18 cellular contexts compared by ENCODE assay signal in genomic region chr9:12815895-12816294, GRCh38. TPM values are rescaled to one million over a fixed set of nuclear protein-coding genes. Genes with fewer than 3 reads are reported as not detected.
DNase-seq lines count a peak whose midpoint lies in the region; ATAC-seq and TF ChIP-seq lines count a peak whose summit lies in the region.
"Had no signal": no experiment of that assay in that cellular context is flagged by ENCODE, and none has a peak within 500 bp of the region (broad histone marks: within the 10 kb centered on the region; RNA-seq: fewer than 3 reads in every experiment).

No MANE protein-coding gene starts in this region.

- no peaks in the 10 kb centered on the region for H3K9me3 Mint-ChIP-seq in Calu3 (ENCODE audit: low read depth, unreplicated experiment)
- peaks cover 6 to 37% (median 18%) of the 10 kb centered on the region in 6 donors for H3K9me3 Mint-ChIP-seq in immature natural killer cell

- H3K36me3 Mint-ChIP-seq in Calu3 (ENCODE audit: insufficient read depth, unreplicated experiment) (peaks cover 68% of the 10 kb centered on the region), immature natural killer cell (no peaks in the 10 kb centered on the region)
- H3K36me3 Mint-ChIP-seq: activated naive CD4-positive, alpha-beta T cell treated with anti-CD3 and anti-CD28 coated beads, Interleukin-2, amount 50 U/mL, for 24 hours; natural killer cell treated with Interleukin-12 subunit alpha and Interleukin-12 subunit beta and Interleukin-15 and Interleukin-18, amount 100 ng/mL, for 72 hours had no signal

- peaks cover 75% of the 10 kb centered on the region for H3K4me1 ChIP-seq in osteoblast (ENCODE audit: insufficient read depth, low read length)

- no peak overlapping the region for H3K4me2 ChIP-seq in osteoblast (ENCODE audit: insufficient read depth, low read length)

- H3K4me3 Mint-ChIP-seq in Calu3 (ENCODE audit: low read depth, unreplicated experiment) (no peak overlapping the region), immature natural killer cell (no peak overlapping the region)
- H3K4me3 Mint-ChIP-seq: activated naive CD4-positive, alpha-beta T cell treated with anti-CD3 and anti-CD28 coated beads, Interleukin-2, amount 50 U/mL, for 24 hours; natural killer cell treated with Interleukin-12 subunit alpha and Interleukin-12 subunit beta and Interleukin-15 and Interleukin-18, amount 100 ng/mL, for 72 hours; stimulated activated naive CD8-positive, alpha-beta T cell treated with anti-CD3 and anti-CD28 coated beads, Interleukin-15, Interleukin-2, amounts not matched to agents 100 ng/mL and 50 ng/mL, for 24 hours had no signal

- H3K27me3 Mint-ChIP-seq in Calu3 (ENCODE audit: unreplicated experiment) = no peaks in the 10 kb centered on the region
- no peaks in the 10 kb centered on the region for H3K27me3 Mint-ChIP-seq in immature natural killer cell (ENCODE audit: low read depth in 3 of 3)
- H3K27me3 Mint-ChIP-seq: activated naive CD4-positive, alpha-beta T cell treated with anti-CD3 and anti-CD28 coated beads, Interleukin-2, amount 50 U/mL, for 24 hours; natural killer cell treated with Interleukin-12 subunit alpha and Interleukin-12 subunit beta and Interleukin-15 and Interleukin-18, amount 100 ng/mL, for 72 hours; stimulated activated naive CD8-positive, alpha-beta T cell treated with anti-CD3 and anti-CD28 coated beads, Interleukin-15, Interleukin-2, amounts not matched to agents 100 ng/mL and 50 ng/mL, for 24 hours had no signal

- H4K20me1 ChIP-seq in osteoblast (ENCODE audit: insufficient read depth, low read length) = no peaks in the 10 kb centered on the region

- peaks cover 51% of the 10 kb centered on the region for H3K79me2 ChIP-seq in osteoblast (ENCODE audit: insufficient read depth, low read length)

- peaks cover 5% of the 10 kb centered on the region for H3K36me3 ChIP-seq in osteoblast (ENCODE audit: insufficient read depth, low read length)
- H3K36me3 ChIP-seq: SJSA1 had no signal

- H3K9me3 ChIP-seq in osteoblast (ENCODE audit: low read depth, low read length) = no peaks in the 10 kb centered on the region
- H3K9me3 ChIP-seq: SJSA1 had no signal

- H3K27ac ChIP-seq in osteoblast (ENCODE audit: low read depth, low read length) = peak overlapping the region; percentile 98

- no peak for TF ChIP-seq CTCF in Calu3 (IDR thresholded peaks at IDR 0.05; ENCODE audit: unreplicated experiment)
- TF ChIP-seq CTCF in osteoblast (IDR thresholded peaks at IDR 0.05; ENCODE audit: extremely low read depth, low read depth, low read length) = no peak

- no peak for DNase-seq in Calu3
- DNase-seq in amniotic epithelial cell (ENCODE audit: low read depth) = peak; percentile 76
- peak; percentile 53 for DNase-seq in fibroblast of the conjunctiva (ENCODE audit: low read depth)
- DNase-seq in osteoblast (ENCODE audit: insufficient read length, low spot score, missing footprints) = no peak
- no peak for DNase-seq in immature natural killer cell
- DNase-seq in NOMO-1 (lab: John Stamatoyannopoulos, UW; ENCODE audit: unreplicated experiment in 2 of 2) = no peak
- DNase-seq in UCSD-AML1 (lab: John Stamatoyannopoulos, UW; ENCODE audit: unreplicated experiment) = no peak
- DNase-seq: activated CD4-positive, alpha-beta T cell treated with anti-CD3 and anti-CD28 coated beads for 48 hours; NCI-H1436 treated with DMSO at 0.1 percent for 48 hours; NCI-H446; T1000 had no signal

- H3K27ac Mint-ChIP-seq in Calu3 (ENCODE audit: unreplicated experiment) (peak overlapping the region; percentile 100), immature natural killer cell (no peak overlapping the region)
- H3K27ac Mint-ChIP-seq: activated naive CD4-positive, alpha-beta T cell treated with anti-CD3 and anti-CD28 coated beads, Interleukin-2, amount 50 U/mL, for 24 hours; natural killer cell treated with Interleukin-12 subunit alpha and Interleukin-12 subunit beta and Interleukin-15 and Interleukin-18, amount 100 ng/mL, for 72 hours; stimulated activated naive CD8-positive, alpha-beta T cell treated with anti-CD3 and anti-CD28 coated beads, Interleukin-15, Interleukin-2, amounts not matched to agents 100 ng/mL and 50 ng/mL, for 24 hours had no signal

- H3K27me3 ChIP-seq in osteoblast (ENCODE audit: insufficient read depth, low read length) = no peaks in the 10 kb centered on the region
- H3K27me3 ChIP-seq: SJSA1 had no signal

- H3K4me1 Mint-ChIP-seq in Calu3 (ENCODE audit: low read depth, unreplicated experiment) = peaks cover 61% of the 10 kb centered on the region
- H3K4me1 Mint-ChIP-seq in immature natural killer cell = no peaks in the 10 kb centered on the region
- H3K4me1 Mint-ChIP-seq: activated naive CD4-positive, alpha-beta T cell treated with anti-CD3 and anti-CD28 coated beads, Interleukin-2, amount 50 U/mL, for 24 hours had no signal

- intact Hi-C loops in Calu3 (cut with micrococcal nuclease; ENCODE audit: unreplicated experiment) = loop anchor here (2.0 kb wide), 1 partner anchor 31 kb away; no protein-coding TSS in a partner anchor

- no peak overlapping the region for H2AFZ ChIP-seq in osteoblast (ENCODE audit: low read length)

- no peak overlapping the region for H3K4me3 ChIP-seq in osteoblast (ENCODE audit: insufficient read depth, low read length)
- H3K4me3 ChIP-seq: GM12878, lung, SJSA1 had no signal

- ATAC-seq in HG03565 (IDR thresholded peaks at IDR 0.05; ENCODE audit: unreplicated experiment) = no peak
- ATAC-seq: GM12878; natural killer cell treated with Interleukin-12 subunit alpha and Interleukin-12 subunit beta and Interleukin-15 and Interleukin-18, amount 100 ng/mL, for 72 hours had no signal

- BruUV-seq in Calu3 (replicated peaks; lab: Mats Ljungman, UMichigan) = no TSS peak

- CTCF ChIA-PET in Calu3 (lab: Charles Lee) = no interaction called here

RNA-seq across cellular contexts. Expression of gene LURAP1L, which starts 41.1 kb away (rescaled TPM):
- total RNA-seq in Calu3 (2022) = 48.7 and 52.7 TPM in 2 replicates
- 88.3 and 107 TPM in 2 replicates for total RNA-seq in osteoblast
- not detected for polyA plus RNA-seq in immature natural killer cell
- total RNA-seq: natural killer cell treated with Interleukin-12 subunit alpha and Interleukin-12 subunit beta and Interleukin-15 and Interleukin-18, amount 100 ng/mL, for 72 hours; SJSA1 had no signal

Comparison
In these comparisons a context has a peak if more than half of its experiments do, and no peak if none do; other contexts are left out.
1. DNase-seq: peak in amniotic epithelial cell (single experiment) and fibroblast of the conjunctiva (single experiment); none in Calu3 (single experiment), osteoblast (single experiment), immature natural killer cell (0 of 3), NOMO-1 (0 of 2) and UCSD-AML1 (single experiment).